In the genomic region with DNA sequence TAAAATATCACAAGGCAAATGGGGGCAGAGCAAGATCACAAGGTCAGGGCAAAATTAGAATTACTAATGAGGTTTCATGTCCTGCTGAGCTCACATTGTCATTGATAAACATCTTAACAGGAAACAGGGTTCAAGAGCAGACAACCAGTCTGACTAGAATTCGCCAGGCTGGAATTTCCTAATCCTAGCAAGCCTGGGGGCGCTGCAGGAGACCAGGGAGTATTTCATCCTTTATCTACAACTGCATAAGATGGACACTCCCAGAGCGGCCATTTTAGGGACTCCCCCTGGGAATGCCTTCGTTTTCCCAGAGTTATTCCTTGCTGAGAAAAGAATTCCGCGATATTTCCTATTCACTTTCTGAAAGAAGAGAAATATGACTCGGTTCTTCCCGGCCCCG, we compare ENCODE assay signal across 2 cellular contexts.
TF ChIP-seq lines count a peak whose summit lies in the region.

No MANE protein-coding gene starts in this region.

TF ChIP-seq in HCT116, 20 proteins besides CTCF, POLR2A, EP300 and RAD21:
- TF ChIP-seq CBX3 (IDR thresholded peaks at IDR 0.05; ENCODE audit: low read depth) = peak; percentile 34; the same call in 1 of the 2 replicates

TF ChIP-seq in K562, 482 proteins besides CTCF, POLR2A, EP300 and RAD21:
- TF ChIP-seq CBX5 (IDR thresholded peaks at IDR 0.05; ENCODE audit: borderline replicate concordance, low read depth) (0 out of 2 replicates have a peak, but pooled peaks have one; percentile 39), CBX1 (IDR thresholded peaks at IDR 0.05; ENCODE audit: low read depth) (0 out of 2 replicates have a peak, but pooled peaks have one; percentile 31), TRIM28 (IDR thresholded peaks at IDR 0.05) (peak; percentile 52; the same call in 1 of the 2 replicates)
